Comparison of ENCODE assay signal across 1 cellular context in the genomic region with DNA sequence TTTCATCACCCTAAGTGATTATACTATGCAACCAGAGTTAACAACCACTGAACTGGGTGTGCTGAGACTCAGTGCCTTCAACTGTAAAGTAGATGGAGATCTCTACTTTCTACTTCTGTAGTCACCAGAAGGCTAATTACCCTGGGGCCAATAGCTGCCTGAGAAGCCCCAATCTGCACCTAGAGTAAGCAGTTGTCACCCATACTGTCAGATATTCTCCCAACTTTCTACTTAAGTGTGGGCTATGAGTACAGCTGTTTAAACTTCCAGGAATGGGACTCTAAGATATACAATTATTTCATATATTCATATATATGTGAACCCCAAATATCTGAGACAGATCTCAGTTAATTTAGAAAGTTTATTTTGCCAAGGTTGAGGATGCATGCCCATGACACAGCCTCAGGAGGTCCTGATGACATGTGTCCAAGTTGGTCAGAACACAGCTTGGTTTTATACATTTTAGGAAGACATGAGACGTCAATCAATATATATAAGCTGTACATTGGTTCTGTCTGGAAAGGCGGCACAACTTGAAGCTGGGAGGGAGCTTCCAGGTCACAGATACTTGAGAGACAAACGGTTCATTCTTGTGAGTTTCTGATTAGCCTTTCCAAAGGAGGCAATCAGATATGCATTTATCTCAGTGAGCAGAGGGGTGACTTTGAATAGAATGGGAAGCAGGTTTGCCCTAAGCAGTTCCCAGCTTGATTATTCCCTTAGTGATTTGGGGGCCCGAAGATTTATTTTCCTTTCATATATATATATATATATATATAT.
TF ChIP-seq lines count a peak whose summit lies in the region.

No MANE protein-coding gene starts in this region.

TF ChIP-seq in HepG2, 621 proteins besides CTCF, POLR2A, EP300 and RAD21:
- TF ChIP-seq HMG20B (CRISPR knock-in tag; conservative IDR thresholded peaks at IDR 0.05) (no peak), PCBP1 (IDR thresholded peaks at IDR 0.05; ENCODE audit: borderline replicate concordance, low read depth, low read length) (no peak), KAT8 (CRISPR knock-in tag; IDR thresholded peaks at IDR 0.05) (no peak), RFX5 (IDR thresholded peaks at IDR 0.05; ENCODE audit: low read depth, low read length) (peak; percentile 60), PRMT3 (CRISPR knock-in tag; IDR thresholded peaks at IDR 0.05; ENCODE audit: borderline replicate concordance, low read depth) (no peak)
- TF ChIP-seq, protein P1, sequence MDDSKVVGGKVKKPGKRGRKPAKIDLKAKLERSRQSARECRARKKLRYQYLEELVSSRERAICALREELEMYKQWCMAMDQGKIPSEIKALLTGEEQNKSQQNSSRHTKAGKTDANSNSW (CRISPR knock-in tag; IDR thresholded peaks at IDR 0.05; ENCODE audit: borderline replicate concordance) = no peak
